Comparison of ENCODE assay signal across 16 cellular contexts in the genomic region with DNA sequence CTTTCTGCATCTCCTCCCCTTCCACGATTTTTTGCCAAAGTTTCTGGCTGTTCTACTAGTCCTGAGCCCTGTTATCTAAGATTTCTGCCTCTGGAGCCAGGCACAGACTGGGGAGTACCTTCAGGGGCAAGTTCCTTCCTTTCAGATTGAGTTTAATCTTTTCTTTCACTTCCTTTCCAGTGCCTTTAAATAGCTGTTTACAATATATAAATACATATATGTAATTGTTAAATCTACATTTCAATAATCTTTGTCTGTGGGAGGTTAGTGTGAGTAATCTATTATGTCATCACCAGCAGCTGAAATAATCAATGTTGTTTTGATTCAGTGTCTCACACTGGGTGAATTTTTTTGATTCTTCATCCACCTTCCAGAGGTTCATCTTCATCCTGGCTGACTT. TPM values are rescaled to one million over a fixed set of nuclear protein-coding genes. Genes with fewer than 3 reads are reported as not detected.
A peak's percentile ranks its signal among the peaks of the same experiment; 100 is the strongest.
DNase-seq lines count a peak whose midpoint lies in the region; ATAC-seq and TF ChIP-seq lines count a peak whose summit lies in the region.
"Had no signal": no experiment of that assay in that cellular context is flagged by ENCODE, and none has a peak within 500 bp of the region (broad histone marks: within the 10 kb centered on the region; RNA-seq: fewer than 3 reads in every experiment).

No MANE protein-coding gene starts in this region.

- H3K4me2 ChIP-seq in DOHH2 (ENCODE audit: low read length): peak overlapping the region; percentile 67

- H4K20me1 ChIP-seq in DOHH2 (ENCODE audit: control insufficient read depth, insufficient read depth, low read depth, low read length): peaks cover 4% of the 10 kb centered on the region

- no peaks in the 10 kb centered on the region for H3F3A ChIP-seq in DOHH2 (ENCODE audit: control insufficient read depth, insufficient read depth)

- H3K4me1 Mint-ChIP-seq in T-helper 17 cell (peaks cover 29% of the 10 kb centered on the region), CD14-positive monocyte (peaks cover 29% of the 10 kb centered on the region)

- H3K9me2 ChIP-seq in DOHH2 (replicated peaks; ENCODE audit: control insufficient read depth, low read length): no peaks in the 10 kb centered on the region

- H3K27me3 Mint-ChIP-seq in T-helper 17 cell: no peaks in the 10 kb centered on the region
- no peaks in the 10 kb centered on the region for H3K27me3 Mint-ChIP-seq in CD14-positive monocyte (ENCODE audit: low read depth in 3 of 3)

- peak overlapping the region; percentile 49 for H3K4me3 ChIP-seq in DOHH2 (ENCODE audit: low read length)
- H3K4me3 ChIP-seq: left ventricle myocardium inferior had no signal

- no peak for TF ChIP-seq CTCF in DOHH2 (IDR thresholded peaks at IDR 0.05; ENCODE audit: low read depth, low read length, poor library complexity, severe bottlenecking)
- TF ChIP-seq CTCF in CD14-positive monocyte (IDR thresholded peaks at IDR 0.05): no peak

- no peaks in the 10 kb centered on the region for H3K27me3 ChIP-seq in DOHH2 (ENCODE audit: control insufficient read depth, low read length)

- no peak overlapping the region for H3K4me3 Mint-ChIP-seq in T-helper 17 cell
- no peak overlapping the region for H3K4me3 Mint-ChIP-seq in CD14-positive monocyte
- H3K4me3 Mint-ChIP-seq: nephron had no signal

- peaks cover 3% of the 10 kb centered on the region; the same call in 1 of the 2 replicates for H3K36me3 ChIP-seq in DOHH2 (ENCODE audit: control insufficient read depth, low read length)
- H3K36me3 ChIP-seq: left ventricle myocardium inferior had no signal

- ATAC-seq in GM18520 (IDR thresholded peaks at IDR 0.05; ENCODE audit: unreplicated experiment): peak; percentile 40
- ATAC-seq in HG02759 (IDR thresholded peaks at IDR 0.05; ENCODE audit: unreplicated experiment): peak; percentile 60
- ATAC-seq in T-helper 17 cell: no peak
- ATAC-seq: esophagus mucosa, right cardiac atrium had no signal

- H3K79me2 ChIP-seq in DOHH2 (ENCODE audit: control insufficient read depth, low read length): peaks cover 94% of the 10 kb centered on the region

- peaks cover 79% of the 10 kb centered on the region for H3K4me1 ChIP-seq in DOHH2 (ENCODE audit: control insufficient read depth, low read length)

- DNase-seq in T-helper 17 cell (no peak), CD14-positive monocyte (ENCODE audit: low spot score) (no peak), NCI-H1105 treated with DMSO at 0.1 percent for 48 hours (lab: John Stamatoyannopoulos, UW) (no peak), iPS-NIHi11 (ENCODE audit: low spot score) (no peak), NCI-H748 treated with DMSO at 0.1 percent for 48 hours (lab: John Stamatoyannopoulos, UW) (no peak)
- DNase-seq: hypothalamus, left ventricle myocardium inferior, NCI-H1436 treated with DMSO at 0.1 percent for 48 hours, right cardiac atrium, SHP77 treated with DMSO at 0.1 percent for 48 hours, substantia nigra had no signal

- H3K27ac Mint-ChIP-seq in T-helper 17 cell (peak overlapping the region; percentile 10), CD14-positive monocyte (peak overlapping the region in 1 of 7 donors; percentile 8)
- H3K27ac Mint-ChIP-seq: nephron had no signal

- peaks cover 0 to 1% (median 0%) of the 10 kb centered on the region in 7 donors for H3K9me3 Mint-ChIP-seq in CD14-positive monocyte
- H3K9me3 Mint-ChIP-seq: nephron had no signal

- intact Hi-C loops in CD14-positive monocyte (cut with micrococcal nuclease): no loop called here

- peaks cover 6% of the 10 kb centered on the region for H3K36me3 Mint-ChIP-seq in T-helper 17 cell (ENCODE audit: low read depth)
- H3K36me3 Mint-ChIP-seq in CD14-positive monocyte: no peaks in the 10 kb centered on the region

- no peaks in the 10 kb centered on the region for H3K9me3 ChIP-seq in DOHH2 (ENCODE audit: control insufficient read depth, insufficient read depth, low read length)
- no peaks in the 10 kb centered on the region for H3K9me3 ChIP-seq in T-helper 17 cell (ENCODE audit: control insufficient read depth, low read length, poor library complexity, severe bottlenecking)
- H3K9me3 ChIP-seq: left ventricle myocardium inferior had no signal

- peak overlapping the region; percentile 38 for H3K27ac ChIP-seq in DOHH2 (ENCODE audit: low read depth, low read length)
- H3K27ac ChIP-seq: left ventricle myocardium inferior had no signal

RNA-seq across cellular contexts. Expression of gene DIPK1A, which starts 31.8 kb away (rescaled TPM):
- 1 to 10 TPM; 7.9 to 8.7 TPM for total RNA-seq in T-helper 17 cell
- 1 to 10 TPM in 1 of 2 donors, under 1 TPM in 1; 0.83 to 1.4 TPM for polyA plus RNA-seq in CD14-positive monocyte
